ENCODE assay signal across 8 cellular contexts in the genomic region with DNA sequence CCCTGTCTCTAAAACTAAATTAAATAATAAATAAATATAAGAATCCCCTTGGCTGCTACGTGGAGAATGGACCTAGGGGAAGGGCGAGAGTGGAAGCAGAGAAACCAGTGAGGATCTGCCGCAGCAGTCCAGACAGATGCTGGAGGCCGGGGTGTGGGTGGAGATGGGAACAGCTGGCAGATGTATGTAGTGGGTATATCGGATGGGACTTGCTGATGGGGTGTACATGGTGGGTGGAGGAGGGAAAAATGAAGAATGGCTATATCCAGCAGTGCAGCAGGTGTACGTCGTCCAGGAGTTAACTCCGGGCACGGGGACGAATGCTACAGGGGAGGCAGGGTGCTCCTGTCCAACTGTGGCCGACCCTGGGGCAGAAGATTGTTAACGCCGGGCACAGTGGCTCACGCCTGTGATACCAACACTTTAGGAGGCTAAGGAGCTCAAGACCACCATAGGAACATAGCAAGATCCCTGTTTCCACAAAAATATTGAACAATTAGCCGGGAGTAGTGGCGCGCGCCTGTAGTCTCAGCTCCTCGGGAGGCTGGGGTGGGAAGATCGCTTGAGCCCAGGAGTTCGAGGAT. TPM values are rescaled to one million over a fixed set of nuclear protein-coding genes. Genes with fewer than 3 reads are reported as not detected.
A peak's percentile ranks its signal among the peaks of the same experiment; 100 is the strongest.
DNase-seq lines count a peak whose midpoint lies in the region; ATAC-seq and TF ChIP-seq lines count a peak whose summit lies in the region.

No MANE protein-coding gene starts in this region.

- no peak for TF ChIP-seq POLR2A in vagina (IDR thresholded peaks at IDR 0.05)

- H3K27ac ChIP-seq in left ventricle myocardium inferior (replicated peaks) (peak overlapping the region; percentile 76), ascending aorta (no peak overlapping the region), lower lobe of right lung (peak overlapping the region; percentile 18), vagina (peak overlapping the region; percentile 72)

- DNase-seq in left ventricle myocardium inferior, result no peak
- DNase-seq in Right ventricle myocardium superior, result no peak
- DNase-seq in ascending aorta (ENCODE audit: low spot score in 2 of 2), result no peak
- no peak for DNase-seq in lower lobe of right lung
- no peak for DNase-seq in vagina (ENCODE audit: extremely low spot score in 2 of 2)
- DNase-seq in UCSD-AML1 (lab: John Stamatoyannopoulos, UW; ENCODE audit: unreplicated experiment), result no peak

- H3K4me3 ChIP-seq in left ventricle myocardium inferior, result peak overlapping the region; percentile 92
- H3K4me3 ChIP-seq in ascending aorta, result peak overlapping the region; percentile 70 to 83
- peak overlapping the region; percentile 70 for H3K4me3 ChIP-seq in lower lobe of right lung
- H3K4me3 ChIP-seq in vagina, result peak overlapping the region; percentile 77 to 85

- H3K4me1 ChIP-seq in left ventricle myocardium inferior (peaks cover 30% of the 10 kb centered on the region), ascending aorta (peaks cover 0 to 9% of the 10 kb centered on the region in 2 donors), lower lobe of right lung (peaks cover 15% of the 10 kb centered on the region), vagina (peaks cover 14% of the 10 kb centered on the region)

- H3K27me3 ChIP-seq in left ventricle myocardium inferior (ENCODE audit: low read depth) (no peaks in the 10 kb centered on the region), ascending aorta (no peaks in the 10 kb centered on the region), lower lobe of right lung (ENCODE audit: low read depth) (no peaks in the 10 kb centered on the region), vagina (no peaks in the 10 kb centered on the region)

- intact Hi-C loops in left ventricle myocardium inferior (cut with micrococcal nuclease) (no loop called here), Right ventricle myocardium superior (cut with DNase I) (loop anchor here (10.0 kb wide), 1 partner anchor 154 kb away; no protein-coding TSS in a partner anchor), ascending aorta (cut with DNase I) (loop anchor here (5.0 to 10.0 kb wide), 5 partner anchors 206 to 551 kb away; a partner anchor contains a TSS), lower lobe of right lung (cut with DNase I) (no loop called here), vagina (cut with DNase I) (no loop called here)

- no peaks in the 10 kb centered on the region for H3K9me3 ChIP-seq in left ventricle myocardium inferior (replicated peaks)
- no peaks in the 10 kb centered on the region for H3K9me3 ChIP-seq in ascending aorta
- H3K9me3 ChIP-seq in lower lobe of right lung, result no peaks in the 10 kb centered on the region
- no peaks in the 10 kb centered on the region for H3K9me3 ChIP-seq in vagina

- TF ChIP-seq CTCF in left ventricle myocardium inferior (IDR thresholded peaks at IDR 0.05; ENCODE audit: borderline replicate concordance), result no peak
- TF ChIP-seq CTCF in ascending aorta (IDR thresholded peaks at IDR 0.05), result no peak
- no peak for TF ChIP-seq CTCF in lower lobe of right lung (IDR thresholded peaks at IDR 0.05)
- no peak for TF ChIP-seq CTCF in vagina (IDR thresholded peaks at IDR 0.05)

- H3K36me3 ChIP-seq in left ventricle myocardium inferior (peaks cover 9% of the 10 kb centered on the region), ascending aorta (peaks cover 2 to 11% of the 10 kb centered on the region in 2 donors), lower lobe of right lung (peaks cover 8% of the 10 kb centered on the region), vagina (peaks cover 0 to 5% of the 10 kb centered on the region in 2 donors)

- no peak for ATAC-seq in Right ventricle myocardium superior (ENCODE audit: poor library complexity)
- ATAC-seq in lower lobe of right lung, result peak in 1 of 2 donors; percentile 2
- no peak for ATAC-seq in HG03432 (IDR thresholded peaks at IDR 0.05; ENCODE audit: unreplicated experiment)
- ATAC-seq in HG03571 (IDR thresholded peaks at IDR 0.05; ENCODE audit: unreplicated experiment), result no peak

RNA-seq across cellular contexts. Expression of a gene that starts 0.7 kb away (rescaled TPM):
- total RNA-seq in left ventricle myocardium inferior, result 9.1 TPM
- 7.7 TPM for total RNA-seq in Right ventricle myocardium superior
- total RNA-seq in ascending aorta, result 7.1 TPM
- total RNA-seq in lower lobe of right lung, result 19.8 TPM
- total RNA-seq in vagina, result 12.0 TPM

RNA-seq across cellular contexts. Expression of a gene that starts 0.9 kb away (rescaled TPM):
- total RNA-seq in left ventricle myocardium inferior, result 0.49 TPM
- 0.75 TPM for total RNA-seq in Right ventricle myocardium superior
- total RNA-seq in ascending aorta, result not detected
- total RNA-seq in lower lobe of right lung, result 2.9 TPM
- total RNA-seq in vagina, result 0.98 TPM

Comparison
In these comparisons a context has a peak if more than half of its experiments do, and no peak if none do; other contexts are left out.
1. intact Hi-C loops: an anchor here in Right ventricle myocardium superior (10.0 kb wide) and ascending aorta (5.0 to 10.0 kb wide); none called in left ventricle myocardium inferior, lower lobe of right lung and vagina.
2. H3K27ac ChIP-seq: peak in left ventricle myocardium inferior (single experiment), lower lobe of right lung (single experiment) and vagina (single experiment); none in ascending aorta (0 of 2).
3. Peak in every context shown above with its lines, with median percentiles within 50 percentile points of each other: H3K4me3 ChIP-seq.